In the genomic region with DNA sequence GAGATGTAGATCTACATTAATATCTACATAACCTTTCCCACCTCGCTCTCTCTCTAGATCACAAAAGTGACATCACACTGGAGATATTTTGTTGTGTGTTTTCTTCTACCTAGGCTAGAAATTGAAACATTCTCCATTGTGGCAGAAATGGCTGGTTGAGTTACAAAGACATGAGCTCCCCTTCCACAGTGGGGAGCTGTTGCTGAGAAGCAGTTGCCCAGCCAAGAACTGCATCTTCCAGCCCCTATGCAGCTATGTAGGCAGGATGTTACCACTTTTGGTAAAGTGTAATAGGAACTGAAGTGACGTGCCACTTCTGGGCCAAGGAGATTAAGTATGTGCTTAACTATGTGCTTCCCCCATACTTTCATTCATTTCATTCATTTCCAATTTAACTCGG, we compare ENCODE assay signal across 2 cellular contexts.
TF ChIP-seq lines count a peak whose summit lies in the region.

No MANE protein-coding gene starts in this region.

TF ChIP-seq in GM12891, 5 proteins besides CTCF, POLR2A, EP300 and RAD21 (continued from another document):
- no peak for TF ChIP-seq TAF1 (IDR thresholded peaks at IDR 0.05; ENCODE audit: low read depth, low read length)

TF ChIP-seq in endothelial cell of umbilical vein, 7 proteins besides CTCF, POLR2A, EP300 and RAD21 (continued from another document):
- no peak for TF ChIP-seq JUN (IDR thresholded peaks at IDR 0.05; ENCODE audit: borderline replicate concordance, insufficient read depth, insufficient read length, low read depth)
- TF ChIP-seq GATA2 (IDR thresholded peaks at IDR 0.05; ENCODE audit: insufficient read depth, insufficient read length, low read depth, low read length) = no peak
- no peak for TF ChIP-seq FOS (IDR thresholded peaks at IDR 0.05; ENCODE audit: borderline replicate concordance, insufficient read depth, low read length)
- TF ChIP-seq MYC (IDR thresholded peaks at IDR 0.05; ENCODE audit: low read depth, low read length) = no peak
- TF ChIP-seq EZH2 (IDR thresholded peaks at IDR 0.05; ENCODE audit: borderline replicate concordance, low read depth, low read length, severe bottlenecking) = no peak
TF ChIP-seq in endothelial cell of umbilical vein: peak in this region for 0.
